ENCODE assay signal across 1 cellular context in genomic region chr12:6372403-6373003, GRCh38.
A peak's percentile ranks its signal among the peaks of the same experiment; 100 is the strongest.
TF ChIP-seq lines count a peak whose summit lies in the region.

No MANE protein-coding gene starts in this region.

TF ChIP-seq in K562, 482 proteins besides CTCF, POLR2A, EP300 and RAD21 (continues in another document):
- TF ChIP-seq ZNF24 (IDR thresholded peaks at IDR 0.05) = no peak
- no peak for TF ChIP-seq ELK1 (CRISPR knock-in tag; IDR thresholded peaks at IDR 0.05)
- TF ChIP-seq ZBTB2 (IDR thresholded peaks at IDR 0.05) = no peak
- TF ChIP-seq REST (CRISPR knock-in tag; IDR thresholded peaks at IDR 0.05; ENCODE audit: low read depth) = no peak
- TF ChIP-seq FOS (IDR thresholded peaks at IDR 0.05; ENCODE audit: extremely low read depth, insufficient read length) = peak; percentile 2
- TF ChIP-seq SMARCE1 (IDR thresholded peaks at IDR 0.05) = 0 out of 2 replicates have a peak, but pooled peaks have one; percentile 15
- no peak for TF ChIP-seq PREB (CRISPR knock-in tag; IDR thresholded peaks at IDR 0.05)
- no peak for TF ChIP-seq HBP1 (CRISPR knock-in tag; IDR thresholded peaks at IDR 0.05)
- no peak for TF ChIP-seq ZC3H4 (CRISPR knock-in tag; IDR thresholded peaks at IDR 0.05; ENCODE audit: borderline replicate concordance)
- TF ChIP-seq FOSL1 (tag; conservative IDR thresholded peaks at IDR 0.05) = peak; percentile 79
- no peak for TF ChIP-seq STAT5A (IDR thresholded peaks at IDR 0.05; ENCODE audit: borderline replicate concordance, low read length)
- no peak for TF ChIP-seq ADNP (tag; IDR thresholded peaks at IDR 0.05)
- TF ChIP-seq VEZF1 (CRISPR knock-in tag; IDR thresholded peaks at IDR 0.05) = peak; percentile 53
- TF ChIP-seq ZNF764 (CRISPR knock-in tag; IDR thresholded peaks at IDR 0.05; ENCODE audit: low read depth) = no peak
- no peak for TF ChIP-seq NELFE (IDR thresholded peaks at IDR 0.05; ENCODE audit: insufficient read depth, insufficient read length)
- TF ChIP-seq SETDB1 (IDR thresholded peaks at IDR 0.05; ENCODE audit: low read length) = no peak
- no peak for TF ChIP-seq ZNF165 (CRISPR knock-in tag; IDR thresholded peaks at IDR 0.05; ENCODE audit: borderline replicate concordance)
- TF ChIP-seq ZNF277 (CRISPR knock-in tag; IDR thresholded peaks at IDR 0.05; ENCODE audit: borderline replicate concordance) = no peak
- TF ChIP-seq TBP (optimal IDR thresholded peaks at IDR 0.05; ENCODE audit: low read depth, low read length) = no peak
- no peak for TF ChIP-seq FOXA1 (IDR thresholded peaks at IDR 0.05; ENCODE audit: borderline replicate concordance)
- TF ChIP-seq SMARCA4 (IDR thresholded peaks at IDR 0.05) = 0 out of 2 replicates have a peak, but pooled peaks have one; percentile 16
- no peak for TF ChIP-seq HDAC6 (IDR thresholded peaks at IDR 0.05; ENCODE audit: low read depth, low read length)
- TF ChIP-seq ZHX1 (conservative IDR thresholded peaks at IDR 0.05; ENCODE audit: low read length) = no peak
- no peak for TF ChIP-seq E2F4 (CRISPR knock-in tag; IDR thresholded peaks at IDR 0.05; ENCODE audit: low read depth)
- TF ChIP-seq ZC3H11A (IDR thresholded peaks at IDR 0.05; ENCODE audit: low read depth, low read length) = no peak
- no peak for TF ChIP-seq ZNF436 (CRISPR knock-in tag; IDR thresholded peaks at IDR 0.05)
- no peak for TF ChIP-seq ZNF785 (CRISPR knock-in tag; IDR thresholded peaks at IDR 0.05)
- no peak for TF ChIP-seq RBM25 (IDR thresholded peaks at IDR 0.05; ENCODE audit: low read depth, low read length, severe bottlenecking)
- no peak for TF ChIP-seq MIER1 (IDR thresholded peaks at IDR 0.05; ENCODE audit: low read depth)
- peak; percentile 63 for TF ChIP-seq ATF3 (IDR thresholded peaks at IDR 0.05)
- no peak for TF ChIP-seq ATF3 (CRISPR knock-in tag; conservative IDR thresholded peaks at IDR 0.05)
- TF ChIP-seq TCF15 (CRISPR knock-in tag; IDR thresholded peaks at IDR 0.05) = no peak
- no peak for TF ChIP-seq ZNF316 (IDR thresholded peaks at IDR 0.05)
- TF ChIP-seq FUS (optimal IDR thresholded peaks at IDR 0.05; ENCODE audit: low read depth, low read length) = no peak
- TF ChIP-seq JUND (IDR thresholded peaks at IDR 0.05; ENCODE audit: borderline replicate concordance, low read depth, low read length) = peak; percentile 46; the same call in 1 of the 2 replicates
- TF ChIP-seq JUND (tag; IDR thresholded peaks at IDR 0.05; ENCODE audit: borderline replicate concordance, low read depth, low read length) = 0 out of 3 replicates have a peak, but pooled peaks have one; percentile 23
- no peak for TF ChIP-seq NFIX (CRISPR knock-in tag; IDR thresholded peaks at IDR 0.05; ENCODE audit: low read depth)
- TF ChIP-seq IFI16 (CRISPR knock-in tag; IDR thresholded peaks at IDR 0.05) = no peak
- no peak for TF ChIP-seq LCOR (CRISPR knock-in tag; IDR thresholded peaks at IDR 0.05)
- no peak for TF ChIP-seq TFE3 (CRISPR knock-in tag; IDR thresholded peaks at IDR 0.05)
- TF ChIP-seq DPF2 (IDR thresholded peaks at IDR 0.05) = 0 out of 2 replicates have a peak, but pooled peaks have one; percentile 37
- TF ChIP-seq NR3C1 (CRISPR knock-in tag; IDR thresholded peaks at IDR 0.05) = no peak
